In genomic region chr18:45997689-45998088, GRCh38 we compare ENCODE assay signal across 10 cellular contexts. TPM values are rescaled to one million over a fixed set of nuclear protein-coding genes. Genes with fewer than 3 reads are reported as not detected.
DNase-seq lines count a peak whose midpoint lies in the region; ATAC-seq and TF ChIP-seq lines count a peak whose summit lies in the region.
"Had no signal": no experiment of that assay in that cellular context is flagged by ENCODE, and none has a peak within 500 bp of the region (broad histone marks: within the 10 kb centered on the region; RNA-seq: fewer than 3 reads in every experiment).

No MANE protein-coding gene starts in this region.

- no peaks in the 10 kb centered on the region for H3K27me3 ChIP-seq in CD4-positive, CD25-positive, alpha-beta regulatory T cell (ENCODE audit: control insufficient read depth, insufficient read depth, low read length)
- no peaks in the 10 kb centered on the region for H3K27me3 ChIP-seq in left ventricle myocardium inferior (ENCODE audit: low read depth)

- H3K27ac ChIP-seq in CD4-positive, CD25-positive, alpha-beta regulatory T cell (ENCODE audit: insufficient read depth, low read length, poor library complexity, severe bottlenecking): peak overlapping the region; percentile 59
- H3K27ac ChIP-seq in left ventricle myocardium inferior (replicated peaks): no peak overlapping the region

- TF ChIP-seq CTCF in natural killer cell (IDR thresholded peaks at IDR 0.05) (no peak), mesothelial cell of epicardium (IDR thresholded peaks at IDR 0.05; ENCODE audit: unreplicated experiment) (no peak), left ventricle myocardium inferior (IDR thresholded peaks at IDR 0.05; ENCODE audit: borderline replicate concordance) (no peak)

- H3K27me3 Mint-ChIP-seq in CD4-positive, CD25-positive, alpha-beta regulatory T cell: no peaks in the 10 kb centered on the region
- peaks cover 3% of the 10 kb centered on the region for H3K27me3 Mint-ChIP-seq in IgD-negative memory B cell
- H3K27me3 Mint-ChIP-seq in activated T-helper 1 cell treated with anti-CD3 and anti-CD28 coated beads, Interleukin-12 subunit alpha, Interleukin-12 subunit beta, Interleukin-2, Interleukin-4 antibody, amounts not matched to agents 30 ng/mL and 10 ng/mL and 1 ng/mL, durations not matched to agents 14 hours and 24 hours and 36 hours (ENCODE audit: insufficient read depth): no peaks in the 10 kb centered on the region
- no peaks in the 10 kb centered on the region for H3K27me3 Mint-ChIP-seq in natural killer cell (ENCODE audit: low read depth in 2 of 2)
- no peaks in the 10 kb centered on the region for H3K27me3 Mint-ChIP-seq in mesothelial cell of epicardium (ENCODE audit: low read depth)

- peak in 2 of 3 donors; percentile 23 to 60 for DNase-seq in CD4-positive, CD25-positive, alpha-beta regulatory T cell
- DNase-seq in activated T-helper 1 cell treated with anti-CD3 and anti-CD28 coated beads, Interleukin-12 subunit alpha, Interleukin-12 subunit beta, Interleukin-2, Interleukin-4 antibody, amounts not matched to agents 30 ng/mL and 10 ng/mL and 1 ng/mL, durations not matched to agents 14 hours and 24 hours and 36 hours (ENCODE audit: low spot score): peak; percentile 4
- no peak for DNase-seq in natural killer cell
- no peak for DNase-seq in cardiac septum (ENCODE audit: low spot score)
- no peak for DNase-seq in Right ventricle myocardium inferior (ENCODE audit: missing footprints)
- DNase-seq in mesothelial cell of epicardium (ENCODE audit: low spot score in 2 of 2, unreplicated experiment in 2 of 2): no peak
- DNase-seq in left ventricle myocardium inferior: no peak
- DNase-seq: AML-193, nephron progenitor cell had no signal

- ATAC-seq in CD4-positive, CD25-positive, alpha-beta regulatory T cell (ENCODE audit: low read depth in 2 of 2): peak; percentile 63
- ATAC-seq in natural killer cell (peak; percentile 61 to 66 (median 63)), Right ventricle myocardium inferior (no peak)

- H3K9me3 Mint-ChIP-seq in CD4-positive, CD25-positive, alpha-beta regulatory T cell: peaks cover 0 to 12% (median under 1%) of the 10 kb centered on the region in 7 donors
- H3K9me3 Mint-ChIP-seq in IgD-negative memory B cell (peaks cover 0 to 8% (median 0%) of the 10 kb centered on the region in 3 donors), natural killer cell (peaks cover 6 to 8% of the 10 kb centered on the region in 2 donors), mesothelial cell of epicardium (peaks cover 15% of the 10 kb centered on the region)
- H3K9me3 Mint-ChIP-seq in activated T-helper 1 cell treated with anti-CD3 and anti-CD28 coated beads, Interleukin-12 subunit alpha, Interleukin-12 subunit beta, Interleukin-2, Interleukin-4 antibody, amounts not matched to agents 30 ng/mL and 10 ng/mL and 1 ng/mL, durations not matched to agents 14 hours and 24 hours and 36 hours: no peaks in the 10 kb centered on the region

- peak overlapping the region; percentile 71 for H3K4me3 ChIP-seq in CD4-positive, CD25-positive, alpha-beta regulatory T cell (ENCODE audit: low read depth, low read length)
- no peak overlapping the region for H3K4me3 ChIP-seq in left ventricle myocardium inferior

- H3K27ac Mint-ChIP-seq in CD4-positive, CD25-positive, alpha-beta regulatory T cell: peak overlapping the region; percentile 90 to 99 (median 94)
- H3K27ac Mint-ChIP-seq in IgD-negative memory B cell (peak overlapping the region in 1 of 3 donors; percentile 47), natural killer cell (peak overlapping the region; percentile 85 to 90), mesothelial cell of epicardium (no peak overlapping the region)
- peak overlapping the region; percentile 68 for H3K27ac Mint-ChIP-seq in activated T-helper 1 cell treated with anti-CD3 and anti-CD28 coated beads, Interleukin-12 subunit alpha, Interleukin-12 subunit beta, Interleukin-2, Interleukin-4 antibody, amounts not matched to agents 30 ng/mL and 10 ng/mL and 1 ng/mL, durations not matched to agents 14 hours and 24 hours and 36 hours

- peaks cover 6% of the 10 kb centered on the region for H3K36me3 Mint-ChIP-seq in CD4-positive, CD25-positive, alpha-beta regulatory T cell
- H3K36me3 Mint-ChIP-seq in IgD-negative memory B cell: no peaks in the 10 kb centered on the region
- no peaks in the 10 kb centered on the region for H3K36me3 Mint-ChIP-seq in activated T-helper 1 cell treated with anti-CD3 and anti-CD28 coated beads, Interleukin-12 subunit alpha, Interleukin-12 subunit beta, Interleukin-2, Interleukin-4 antibody, amounts not matched to agents 30 ng/mL and 10 ng/mL and 1 ng/mL, durations not matched to agents 14 hours and 24 hours and 36 hours (ENCODE audit: low read depth)
- H3K36me3 Mint-ChIP-seq in natural killer cell: peaks cover 17% of the 10 kb centered on the region
- H3K36me3 Mint-ChIP-seq in mesothelial cell of epicardium: peaks cover 15% of the 10 kb centered on the region

- no peaks in the 10 kb centered on the region for H3K36me3 ChIP-seq in CD4-positive, CD25-positive, alpha-beta regulatory T cell (ENCODE audit: control insufficient read depth, insufficient read depth, low read length)
- H3K36me3 ChIP-seq in left ventricle myocardium inferior: no peaks in the 10 kb centered on the region

- H3K4me3 Mint-ChIP-seq in CD4-positive, CD25-positive, alpha-beta regulatory T cell: peak overlapping the region; percentile 27 to 79 (median 57)
- H3K4me3 Mint-ChIP-seq in IgD-negative memory B cell: peak overlapping the region in 3 of 4 donors; percentile 28 to 49 (median 47)
- peak overlapping the region; percentile 66 for H3K4me3 Mint-ChIP-seq in activated T-helper 1 cell treated with anti-CD3 and anti-CD28 coated beads, Interleukin-12 subunit alpha, Interleukin-12 subunit beta, Interleukin-2, Interleukin-4 antibody, amounts not matched to agents 30 ng/mL and 10 ng/mL and 1 ng/mL, durations not matched to agents 14 hours and 24 hours and 36 hours
- H3K4me3 Mint-ChIP-seq in natural killer cell: peak overlapping the region; percentile 65
- H3K4me3 Mint-ChIP-seq in mesothelial cell of epicardium: no peak overlapping the region
- H3K4me3 Mint-ChIP-seq: nephron progenitor cell had no signal

- intact Hi-C loops in activated T-helper 1 cell treated with anti-CD3 and anti-CD28 coated beads, Interleukin-12 subunit alpha, Interleukin-12 subunit beta, Interleukin-2, Interleukin-4 antibody, amounts not matched to agents 30 ng/mL and 10 ng/mL and 1 ng/mL, durations not matched to agents 14 hours and 24 hours and 36 hours (cut with micrococcal nuclease): loop anchor here (1.0 kb wide), 3 partner anchors 16 to 76 kb away; no protein-coding TSS in a partner anchor
- intact Hi-C loops in natural killer cell (cut with micrococcal nuclease) (no loop called here), cardiac septum (cut with DNase I) (no loop called here), Right ventricle myocardium inferior (cut with DNase I) (no loop called here), left ventricle myocardium inferior (cut with micrococcal nuclease) (no loop called here)

- peaks cover 0 to 5% of the 10 kb centered on the region in 2 experiments for H3K9me3 ChIP-seq in CD4-positive, CD25-positive, alpha-beta regulatory T cell (ENCODE audit: control insufficient read depth in 2 of 2, low read length in 2 of 2)
- peaks cover 11% of the 10 kb centered on the region for H3K9me3 ChIP-seq in left ventricle myocardium inferior (replicated peaks)

- H3K4me1 ChIP-seq in CD4-positive, CD25-positive, alpha-beta regulatory T cell (ENCODE audit: control insufficient read depth, insufficient read depth, low read length, poor library complexity, severe bottlenecking): peaks cover 34% of the 10 kb centered on the region
- no peaks in the 10 kb centered on the region for H3K4me1 ChIP-seq in left ventricle myocardium inferior

- H3K4me1 Mint-ChIP-seq in CD4-positive, CD25-positive, alpha-beta regulatory T cell: peaks cover 25 to 52% (median 35%) of the 10 kb centered on the region in 4 donors
- H3K4me1 Mint-ChIP-seq in IgD-negative memory B cell: peaks cover 3 to 7% (median 3%) of the 10 kb centered on the region in 3 donors
- H3K4me1 Mint-ChIP-seq in activated T-helper 1 cell treated with anti-CD3 and anti-CD28 coated beads, Interleukin-12 subunit alpha, Interleukin-12 subunit beta, Interleukin-2, Interleukin-4 antibody, amounts not matched to agents 30 ng/mL and 10 ng/mL and 1 ng/mL, durations not matched to agents 14 hours and 24 hours and 36 hours (ENCODE audit: low read depth): peaks cover 24% of the 10 kb centered on the region
- peaks cover 22 to 39% of the 10 kb centered on the region in 2 donors for H3K4me1 Mint-ChIP-seq in natural killer cell
- H3K4me1 Mint-ChIP-seq in mesothelial cell of epicardium: no peaks in the 10 kb centered on the region

RNA-seq across cellular contexts. Expression of gene EPG5, which starts 30.6 kb away (rescaled TPM):
- 49.8 TPM for total RNA-seq in CD4-positive, CD25-positive, alpha-beta regulatory T cell
- 1 to 10 TPM; 4.1 to 6.0 (median 5.2) TPM for polyA plus RNA-seq in CD4-positive, CD25-positive, alpha-beta regulatory T cell
- polyA plus RNA-seq in IgD-negative memory B cell: 2.9 TPM
- total RNA-seq in activated T-helper 1 cell treated with anti-CD3 and anti-CD28 coated beads, Interleukin-12 subunit alpha, Interleukin-12 subunit beta, Interleukin-2, Interleukin-4 antibody, amounts not matched to agents 30 ng/mL and 10 ng/mL and 1 ng/mL, durations not matched to agents 14 hours and 24 hours and 36 hours: 14.3 and 14.6 TPM in 2 replicates
- total RNA-seq in natural killer cell (100 to 1,000 TPM in 1 of 3 donors, 10 to 100 TPM in 2; 81.3 to 133 (median 99.6) TPM), cardiac septum (16.7 TPM), Right ventricle myocardium inferior (18.2 TPM), mesothelial cell of epicardium (36.1 to 41.6 TPM (median 39.3 TPM) in 3 replicates), left ventricle myocardium inferior (18.2 TPM)

Comparison
In these comparisons a context has a peak if more than half of its experiments do, and no peak if none do; other contexts are left out.
1. DNase-seq: peak in CD4-positive, CD25-positive, alpha-beta regulatory T cell (2 of 3) and activated T-helper 1 cell treated with anti-CD3 and anti-CD28 coated beads, Interleukin-12 subunit alpha, Interleukin-12 subunit beta, Interleukin-2, Interleukin-4 antibody, amounts not matched to agents 30 ng/mL and 10 ng/mL and 1 ng/mL, durations not matched to agents 14 hours and 24 hours and 36 hours (single experiment); none in natural killer cell (single experiment), cardiac septum (single experiment), Right ventricle myocardium inferior (single experiment), mesothelial cell of epicardium (0 of 2) and left ventricle myocardium inferior (single experiment).